Comparison of ENCODE assay signal across 21 cellular contexts in the genomic region with DNA sequence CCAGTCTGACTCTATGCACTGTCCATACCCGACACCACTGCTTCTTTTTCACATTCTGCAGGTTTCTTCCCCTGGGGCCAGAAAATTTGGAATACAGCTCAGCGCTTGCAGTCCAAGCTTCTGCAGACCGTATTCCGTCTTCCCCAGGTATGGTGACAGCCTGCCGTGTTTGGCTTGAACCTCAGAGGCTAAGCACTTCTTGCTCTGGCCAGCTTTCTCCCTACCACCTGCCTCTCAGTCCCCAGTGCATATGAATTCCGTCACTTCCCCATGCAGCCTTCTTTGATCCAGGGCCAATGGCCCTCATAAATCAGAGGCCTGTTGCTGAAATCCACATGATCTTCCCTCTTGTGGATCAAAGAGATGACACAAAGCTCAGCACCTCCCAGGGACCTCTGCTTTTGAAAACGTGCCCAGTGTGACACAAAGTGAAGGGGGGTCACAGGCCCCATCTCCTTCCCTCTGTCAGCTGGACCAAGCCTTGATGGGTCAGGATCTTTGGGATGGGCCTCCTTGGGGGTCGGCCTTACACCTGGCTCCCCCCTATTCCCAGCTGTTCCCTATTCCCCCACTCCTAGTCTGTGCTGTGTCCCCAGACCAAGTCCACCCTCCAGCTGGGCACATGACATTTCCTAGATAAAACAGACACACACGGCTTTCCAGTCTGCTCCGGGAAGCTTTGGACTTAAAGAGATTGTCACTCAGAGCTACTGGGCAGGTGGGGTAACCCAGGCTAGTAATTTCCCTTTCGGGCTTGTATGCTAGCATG.
"Had no signal": no experiment of that assay in that cellular context is flagged by ENCODE, and none has a peak within 500 bp of the region (broad histone marks: within the 10 kb centered on the region; RNA-seq: fewer than 3 reads in every experiment).

No MANE protein-coding gene starts in this region.

- H3K9me3 ChIP-seq: esophagus muscularis mucosa, right lobe of liver had no signal

- H3K27me3 ChIP-seq: ascending aorta, right lobe of liver had no signal

- H3K36me3 ChIP-seq: ascending aorta, esophagus muscularis mucosa, right lobe of liver, stomach had no signal

- H3K4me3 ChIP-seq: ascending aorta, esophagus muscularis mucosa, lung, right lobe of liver, stomach had no signal

- ATAC-seq: activated CD4-positive, CD25-positive, alpha-beta regulatory T cell treated with anti-CD3 and anti-CD28 coated beads, Interleukin-2, amount 50 U/mL, for 24 hours; activated T-cell treated with anti-CD3 and anti-CD28 coated beads, Interleukin-2, amount 50 U/mL, for 4 hours; right lobe of liver; SK-N-SH treated with all-trans-retinoic acid at 6 μM for 48 hours had no signal

- H3K4me1 ChIP-seq: ascending aorta, esophagus muscularis mucosa, right lobe of liver, stomach had no signal

- DNase-seq: activated CD4-positive, alpha-beta T cell treated with anti-CD3 and anti-CD28 coated beads, Interleukin-2, amount 10 ng/mL, durations not matched to agents 7 days and 5 days; activated CD8-positive, alpha-beta memory T cell treated with anti-CD3 and anti-CD28 coated beads, Interleukin-2, amount 50 U/mL, for 4 hours; activated effector memory CD4-positive, alpha-beta T cell treated with Interleukin-2 at 50 U/mL for 16 hours; activated naive CD4-positive, alpha-beta T cell treated with anti-CD3 and anti-CD28 coated beads, Interleukin-2, amount 50 U/mL, for 16 hours; activated T-cell treated with anti-CD3 and anti-CD28 coated beads, Interleukin-2, amount 50 U/mL, for 4 hours; effector CD8-positive, alpha-beta T cell; midbrain; occipital lobe; right lobe of liver; small intestine; stimulated activated CD4-positive, alpha-beta T cell treated with anti-CD3 and anti-CD28 coated beads, Interleukin-15, amount 100 ng/mL, for 24 hours; stimulated activated CD4-positive, alpha-beta T cell treated with anti-CD3 and anti-CD28 coated beads, Interleukin-2, amount 100 ng/mL, for 48 hours; stomach; T-helper 1 cell; T-helper 9 cell had no signal

- H3K27ac ChIP-seq: ascending aorta, esophagus muscularis mucosa, right lobe of liver, stomach had no signal

- FAIRE-seq: endothelial cell of umbilical vein, small intestine had no signal
